Comparison of ENCODE assay signal across 21 cellular contexts in the genomic region with DNA sequence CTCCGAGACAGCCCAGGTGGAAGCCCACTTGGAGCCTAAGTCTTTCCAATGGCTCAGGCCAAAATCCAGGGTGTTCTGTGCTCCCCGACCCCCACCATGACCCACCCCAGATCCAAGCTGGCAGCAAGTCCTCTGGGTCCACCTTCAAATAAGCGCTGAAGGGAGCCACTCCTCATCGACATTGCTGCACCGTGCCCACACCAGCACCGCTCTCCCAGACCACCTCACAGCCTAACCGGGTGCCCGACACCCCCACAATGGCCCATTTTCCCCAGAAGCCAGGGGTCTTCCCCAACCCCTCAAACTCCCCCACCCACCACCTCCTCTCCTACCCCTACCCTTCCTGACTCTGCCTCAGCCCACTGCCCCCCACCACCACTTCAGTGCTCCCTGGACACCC. TPM values are rescaled to one million over a fixed set of nuclear protein-coding genes. Genes with fewer than 3 reads are reported as not detected.
DNase-seq lines count a peak whose midpoint lies in the region; ATAC-seq lines count a peak whose summit lies in the region.
"Had no signal": no experiment of that assay in that cellular context is flagged by ENCODE, and none has a peak within 500 bp of the region (broad histone marks: within the 10 kb centered on the region; RNA-seq: fewer than 3 reads in every experiment).

No MANE protein-coding gene starts in this region.

- H3K4me1 Mint-ChIP-seq in stimulated activated naive CD8-positive, alpha-beta T cell treated with anti-CD3 and anti-CD28 coated beads, Interleukin-15, Interleukin-2, amounts not matched to agents 100 ng/mL and 50 ng/mL, for 24 hours (ENCODE audit: low read depth) = peaks cover 93% of the 10 kb centered on the region

- H3K36me3 Mint-ChIP-seq in stimulated activated naive CD8-positive, alpha-beta T cell treated with anti-CD3 and anti-CD28 coated beads, Interleukin-15, Interleukin-2, amounts not matched to agents 100 ng/mL and 50 ng/mL, for 24 hours (ENCODE audit: low read depth) = peaks cover 68% of the 10 kb centered on the region
- H3K36me3 Mint-ChIP-seq in activated naive CD4-positive, alpha-beta T cell treated with anti-CD3 and anti-CD28 coated beads, Interleukin-2, amount 50 U/mL, for 72 hours = peaks cover 12 to 31% of the 10 kb centered on the region in 2 donors

- peak overlapping the region; percentile 91 for H3K27ac Mint-ChIP-seq in stimulated activated naive CD8-positive, alpha-beta T cell treated with anti-CD3 and anti-CD28 coated beads, Interleukin-15, Interleukin-2, amounts not matched to agents 100 ng/mL and 50 ng/mL, for 24 hours
- peak overlapping the region; percentile 59 to 95 for H3K27ac Mint-ChIP-seq in activated naive CD4-positive, alpha-beta T cell treated with anti-CD3 and anti-CD28 coated beads, Interleukin-2, amount 50 U/mL, for 72 hours

- no peak for DNase-seq in stimulated activated naive CD8-positive, alpha-beta T cell treated with anti-CD3 and anti-CD28 coated beads, Interleukin-15, Interleukin-2, amounts not matched to agents 100 U/mL and 50 U/mL, for 24 hours
- no peak for DNase-seq in activated naive CD4-positive, alpha-beta T cell treated with anti-CD3 and anti-CD28 coated beads, Interleukin-2, amount 50 U/mL, for 72 hours (ENCODE audit: low spot score in 2 of 2)
- no peak for DNase-seq in kidney tubule cell (ENCODE audit: low spot score)
- DNase-seq: activated T-cell treated with anti-CD3 and anti-CD28 coated beads for 4 hours, anterior cingulate cortex, foreskin keratinocyte, GOT3, left colon, MV-4-11, NCI-H2029 treated with DMSO at 0.1 percent for 48 hours, NCI-H524, occipital lobe, SHP77 had no signal

- H3K27me3 ChIP-seq in layer of hippocampus (ENCODE audit: control insufficient read depth, insufficient read depth, low read length) = no peaks in the 10 kb centered on the region
- H3K27me3 ChIP-seq: foreskin keratinocyte had no signal

- H3K27me3 Mint-ChIP-seq in stimulated activated naive CD8-positive, alpha-beta T cell treated with anti-CD3 and anti-CD28 coated beads, Interleukin-15, Interleukin-2, amounts not matched to agents 100 ng/mL and 50 ng/mL, for 24 hours = no peaks in the 10 kb centered on the region

- no peak for ATAC-seq in stimulated activated naive CD8-positive, alpha-beta T cell treated with anti-CD3 and anti-CD28 coated beads, Interleukin-15, Interleukin-2, amounts not matched to agents 100 U/mL and 50 U/mL, for 24 hours
- ATAC-seq in activated naive CD4-positive, alpha-beta T cell treated with anti-CD3 and anti-CD28 coated beads, Interleukin-2, amount 50 U/mL, for 72 hours = no peak
- ATAC-seq in HG03378 (IDR thresholded peaks at IDR 0.05; ENCODE audit: unreplicated experiment) = no peak
- ATAC-seq in GM19397 (IDR thresholded peaks at IDR 0.05; ENCODE audit: unreplicated experiment) = no peak
- ATAC-seq in HG03439 (IDR thresholded peaks at IDR 0.05; ENCODE audit: unreplicated experiment) = no peak
- ATAC-seq: foreskin keratinocyte, GM12878, K562, left colon, sciatic nerve had no signal

- H3K4me3 Mint-ChIP-seq in stimulated activated naive CD8-positive, alpha-beta T cell treated with anti-CD3 and anti-CD28 coated beads, Interleukin-15, Interleukin-2, amounts not matched to agents 100 ng/mL and 50 ng/mL, for 24 hours = peak overlapping the region; percentile 26

- H3K27ac ChIP-seq in layer of hippocampus (ENCODE audit: low read depth, low read length) = peak overlapping the region; percentile 99
- H3K27ac ChIP-seq: foreskin keratinocyte had no signal

- no peaks in the 10 kb centered on the region for H3K9me3 Mint-ChIP-seq in stimulated activated naive CD8-positive, alpha-beta T cell treated with anti-CD3 and anti-CD28 coated beads, Interleukin-15, Interleukin-2, amounts not matched to agents 100 ng/mL and 50 ng/mL, for 24 hours
- H3K9me3 Mint-ChIP-seq in activated naive CD4-positive, alpha-beta T cell treated with anti-CD3 and anti-CD28 coated beads, Interleukin-2, amount 50 U/mL, for 72 hours = no peaks in the 10 kb centered on the region

RNA-seq across cellular contexts. Expression of a gene that starts 50.5 kb away (rescaled TPM):
- 100 to 1,000 TPM; 211 to 278 TPM for total RNA-seq in activated naive CD4-positive, alpha-beta T cell treated with anti-CD3 and anti-CD28 coated beads, Interleukin-2, amount 50 U/mL, for 72 hours
